ENCODE assay signal across 23 cellular contexts in genomic region chr7:78803471-78803870, GRCh38.
"Had no signal": no experiment of that assay in that cellular context is flagged by ENCODE, and none has a peak within 500 bp of the region (broad histone marks: within the 10 kb centered on the region; RNA-seq: fewer than 3 reads in every experiment).

No MANE protein-coding gene starts in this region.

- H3K4me1 ChIP-seq: colonic mucosa, esophagus muscularis mucosa, foreskin keratinocyte, gastroesophageal sphincter, heart left ventricle, left lung, lower lobe of right lung had no signal

- FAIRE-seq: endometrium, frontal cortex, islet of Langerhans, keratinocyte had no signal

- H3K27ac ChIP-seq: colonic mucosa, esophagus muscularis mucosa, foreskin keratinocyte, gastroesophageal sphincter, heart left ventricle, hepatocyte, left lung, lower lobe of right lung had no signal

- DNase-seq: colonic mucosa; cortex of kidney; effector CD8-positive, alpha-beta T cell; effector memory CD8-positive, alpha-beta T cell; endodermal cell; foreskin keratinocyte; heart left ventricle; hypothalamus; left cardiac atrium; left lung; left ventricle myocardium superior; lower lobe of right lung; mesenchymal stem cell; mucosa of descending colon; naive B cell; naive thymus-derived CD8-positive, alpha-beta T cell had no signal

- H2AFZ ChIP-seq: hepatocyte had no signal

- H3K27me3 ChIP-seq: colonic mucosa, esophagus muscularis mucosa, foreskin keratinocyte, gastroesophageal sphincter, heart left ventricle, hepatocyte, left lung had no signal

- H3K9me3 ChIP-seq: colonic mucosa, mucosa of descending colon had no signal

- H3K4me3 ChIP-seq: colonic mucosa, esophagus muscularis mucosa, gastroesophageal sphincter, heart left ventricle, hepatocyte, left lung, lower lobe of right lung, mucosa of descending colon had no signal

- H3K36me3 ChIP-seq: colonic mucosa, esophagus muscularis mucosa, gastroesophageal sphincter, heart left ventricle, left lung, lower lobe of right lung had no signal

- H3K79me2 ChIP-seq: hepatocyte had no signal

- H3K4me2 ChIP-seq: hepatocyte had no signal

- ATAC-seq: effector memory CD8-positive, alpha-beta T cell; foreskin keratinocyte; gastroesophageal sphincter; heart left ventricle; left cardiac atrium; left lung; left ventricle myocardium superior; lower lobe of right lung; mucosa of descending colon; naive thymus-derived CD8-positive, alpha-beta T cell had no signal
